25 cellular contexts compared by ENCODE assay signal in genomic region chr2:10946394-10946793, GRCh38. TPM values are rescaled to one million over a fixed set of nuclear protein-coding genes. Genes with fewer than 3 reads are reported as not detected.
"Had no signal": no experiment of that assay in that cellular context is flagged by ENCODE, and none has a peak within 500 bp of the region (broad histone marks: within the 10 kb centered on the region; RNA-seq: fewer than 3 reads in every experiment).

No MANE protein-coding gene starts in this region.

- H3K4me1 Mint-ChIP-seq: immature natural killer cell; memory B cell; naive thymus-derived CD4-positive, alpha-beta T cell; stimulated activated naive B cell treated with anti-CD40 and anti-IgM and Interleukin-4, amounts not matched to agents 10 μg/mL and 1 μg/mL and 100 μg/mL, for 72 hours; stimulated activated naive CD8-positive, alpha-beta T cell treated with anti-CD3 and anti-CD28 coated beads, Interleukin-15, amount 100 ng/mL, for 72 hours had no signal

- FAIRE-seq: endometrium, keratinocyte had no signal

- H3K9me3 Mint-ChIP-seq: immature natural killer cell had no signal

- H2AFZ ChIP-seq: parathyroid adenoma had no signal

- H3K79me2 ChIP-seq: parathyroid adenoma had no signal

- H3K36me3 ChIP-seq: esophagus squamous epithelium, left ventricle myocardium inferior, lower lobe of right lung, right lobe of liver, tibial nerve, upper lobe of right lung, vagina had no signal

- H3K27me3 ChIP-seq: right lobe of liver, testis, tibial nerve, vagina had no signal

- H3K27ac ChIP-seq: esophagus squamous epithelium, left ventricle myocardium inferior, lower lobe of right lung, parathyroid adenoma, psoas muscle, right lobe of liver, testis, tibial nerve, upper lobe of right lung, vagina had no signal

- H3K4me3 Mint-ChIP-seq: immature natural killer cell; memory B cell; stimulated activated naive B cell treated with anti-CD40 and anti-IgM and Interleukin-4, amounts not matched to agents 10 μg/mL and 1 μg/mL and 100 μg/mL, for 72 hours; stimulated activated naive CD8-positive, alpha-beta T cell treated with anti-CD3 and anti-CD28 coated beads, Interleukin-15, amount 100 ng/mL, for 72 hours had no signal

- H3K4me3 ChIP-seq: esophagus squamous epithelium, left ventricle myocardium inferior, lower lobe of right lung, psoas muscle, right lobe of liver, testis, tibial nerve, upper lobe of right lung, vagina had no signal

- ATAC-seq: left cardiac atrium; lower lobe of right lung; naive thymus-derived CD4-positive, alpha-beta T cell; psoas muscle; right lobe of liver; stimulated activated naive B cell treated with anti-CD40 and anti-IgM and Interleukin-4, amounts not matched to agents 10 μg/mL and 1 μg/mL and 100 μg/mL, for 72 hours; stimulated activated naive CD8-positive, alpha-beta T cell treated with anti-CD3 and anti-CD28 coated beads, Interleukin-15, amount 100 ng/mL, for 72 hours; upper lobe of right lung had no signal

- H3K9ac ChIP-seq: parathyroid adenoma had no signal

- DNase-seq: cortex of kidney; effector memory CD4-positive, alpha-beta T cell; esophagus squamous epithelium; immature natural killer cell; left cardiac atrium; left ventricle myocardium inferior; lower lobe of right lung; midbrain; naive thymus-derived CD4-positive, alpha-beta T cell; psoas muscle; retina; right lobe of liver; stimulated activated CD4-positive, alpha-beta T cell treated with anti-CD3 and anti-CD28 coated beads, Interleukin-2, amount 100 ng/mL, for 24 hours; stimulated activated CD4-positive, alpha-beta T cell treated with anti-CD3 and anti-CD28 coated beads, Interleukin-4, amount 100 ng/mL, for 4 hours; stimulated activated naive B cell treated with anti-CD40 and anti-IgM and Interleukin-4, amounts not matched to agents 10 μg/mL and 1 μg/mL and 100 μg/mL, for 72 hours; stimulated activated naive CD8-positive, alpha-beta T cell treated with anti-CD3 and anti-CD28 coated beads, Interleukin-15, amount 100 ng/mL, for 72 hours; testis; upper lobe of right lung had no signal

- H3K36me3 Mint-ChIP-seq: immature natural killer cell; memory B cell; naive thymus-derived CD4-positive, alpha-beta T cell had no signal

- H3K9me3 ChIP-seq: esophagus squamous epithelium, left ventricle myocardium inferior, lower lobe of right lung, psoas muscle, right lobe of liver, testis, upper lobe of right lung, vagina had no signal

- H3K4me1 ChIP-seq: esophagus squamous epithelium, left ventricle myocardium inferior, lower lobe of right lung, parathyroid adenoma, psoas muscle, right lobe of liver, testis, tibial nerve, upper lobe of right lung, vagina had no signal

- H3K27ac Mint-ChIP-seq: immature natural killer cell; memory B cell; naive thymus-derived CD4-positive, alpha-beta T cell; stimulated activated naive B cell treated with anti-CD40 and anti-IgM and Interleukin-4, amounts not matched to agents 10 μg/mL and 1 μg/mL and 100 μg/mL, for 72 hours; stimulated activated naive CD8-positive, alpha-beta T cell treated with anti-CD3 and anti-CD28 coated beads, Interleukin-15, amount 100 ng/mL, for 72 hours had no signal

RNA-seq across cellular contexts. Expression of gene KCNF1, which starts 34.7 kb away (rescaled TPM):
- total RNA-seq: lower lobe of right lung; naive thymus-derived CD4-positive, alpha-beta T cell; psoas muscle; right lobe of liver; subcutaneous adipose tissue; vagina had no signal
- polyA plus RNA-seq: immature natural killer cell; naive thymus-derived CD4-positive, alpha-beta T cell had no signal
